Comparison of ENCODE assay signal across 17 cellular contexts in the genomic region with DNA sequence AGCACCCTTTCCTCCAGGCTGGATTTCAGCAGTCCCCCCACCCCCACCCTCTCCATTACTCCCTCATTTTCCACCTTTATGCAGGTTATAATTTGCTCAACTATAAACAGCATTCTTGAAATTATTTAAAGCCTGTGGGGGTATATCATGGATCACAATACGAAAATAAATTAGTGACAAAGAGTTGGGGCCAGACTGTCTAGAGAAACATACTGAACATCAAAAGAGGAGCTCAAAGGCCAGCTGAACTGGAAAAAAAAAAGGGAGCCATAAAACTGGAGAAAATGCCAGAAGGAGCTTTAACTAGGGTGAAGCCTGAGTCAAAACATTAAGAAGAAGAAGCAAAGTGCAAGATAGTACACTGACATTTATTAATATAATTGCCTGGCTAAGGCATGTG.
DNase-seq lines count a peak whose midpoint lies in the region; ATAC-seq and TF ChIP-seq lines count a peak whose summit lies in the region.
"Had no signal": no experiment of that assay in that cellular context is flagged by ENCODE, and none has a peak within 500 bp of the region (broad histone marks: within the 10 kb centered on the region; RNA-seq: fewer than 3 reads in every experiment).

No MANE protein-coding gene starts in this region.

- no peaks in the 10 kb centered on the region for H3K79me2 ChIP-seq in hepatocyte

- H3K9me3 ChIP-seq in hepatocyte (ENCODE audit: low read depth): no peaks in the 10 kb centered on the region
- H3K9me3 ChIP-seq: BLaER1 had no signal

- DNase-seq in NCI-H748 (lab: John Stamatoyannopoulos, UW; ENCODE audit: unreplicated experiment) (peak; percentile 29), NCI-H748 treated with DMSO at 0.1 percent for 48 hours (lab: John Stamatoyannopoulos, UW) (no peak), hepatocyte (ENCODE audit: low spot score) (peak; percentile 7), nephron progenitor cell (no peak), RWPE1 (ENCODE audit: low spot score) (no peak)
- no peak for DNase-seq in activated CD4-positive, alpha-beta T cell treated with anti-CD3 and anti-CD28 coated beads for 36 hours
- DNase-seq: 8988T; CD4-positive, alpha-beta memory T cell; DMS153; DMS79; GDM1; HCEC 1CT; HFFc6 had no signal

- H3K4me1 ChIP-seq in hepatocyte (ENCODE audit: insufficient read depth): no peaks in the 10 kb centered on the region
- H3K4me1 ChIP-seq: BLaER1 had no signal

- H3K36me3 ChIP-seq in hepatocyte (replicated peaks; ENCODE audit: insufficient read depth, low read depth): no peaks in the 10 kb centered on the region
- H3K36me3 ChIP-seq: BLaER1 had no signal

- no peak for ATAC-seq in activated CD4-positive, alpha-beta T cell treated with anti-CD3 and anti-CD28 coated beads for 36 hours
- ATAC-seq in HG03045 (IDR thresholded peaks at IDR 0.05; ENCODE audit: unreplicated experiment): no peak
- ATAC-seq: GM23338 had no signal

- CTCF ChIA-PET in activated CD4-positive, alpha-beta T cell treated with anti-CD3 and anti-CD28 coated beads for 36 hours (lab: Charles Lee): interaction anchor here (0.6 kb wide), 1 partner anchor 24 kb away, joined by 3 read pairs; no protein-coding TSS in a partner anchor
- CTCF ChIA-PET in RWPE1 (lab: Yijun Ruan, JAX): interaction anchor here (0.9 kb wide), 1 partner anchor 250 kb away, joined by 3 read pairs; no protein-coding TSS in a partner anchor

- no peaks in the 10 kb centered on the region for H3K27me3 Mint-ChIP-seq in nephron progenitor cell (ENCODE audit: low read depth, poor library complexity)
- H3K27me3 Mint-ChIP-seq in activated CD4-positive, alpha-beta T cell treated with anti-CD3 and anti-CD28 coated beads for 36 hours: no peaks in the 10 kb centered on the region
- H3K27me3 Mint-ChIP-seq: CD4-positive, alpha-beta memory T cell had no signal

- H4K20me1 ChIP-seq in hepatocyte (ENCODE audit: insufficient read depth, poor library complexity, severe bottlenecking): no peaks in the 10 kb centered on the region
- H4K20me1 ChIP-seq: BLaER1 had no signal

- POLR2A ChIA-PET in activated CD4-positive, alpha-beta T cell treated with anti-CD3 and anti-CD28 coated beads for 36 hours (lab: Charles Lee): no interaction called here
- POLR2A ChIA-PET in RWPE1 (lab: Yijun Ruan, JAX; ENCODE audit: low non-redundant PET): no interaction called here

- peaks cover 10% of the 10 kb centered on the region for H3K36me3 Mint-ChIP-seq in nephron progenitor cell (ENCODE audit: low read depth)
- H3K36me3 Mint-ChIP-seq in activated CD4-positive, alpha-beta T cell treated with anti-CD3 and anti-CD28 coated beads for 36 hours (ENCODE audit: low read depth): peaks cover 3% of the 10 kb centered on the region

- no peaks in the 10 kb centered on the region for H3K27me3 ChIP-seq in hepatocyte
- H3K27me3 ChIP-seq: BLaER1 had no signal

- peaks cover 10% of the 10 kb centered on the region for H3K9me3 Mint-ChIP-seq in nephron progenitor cell
- H3K9me3 Mint-ChIP-seq in activated CD4-positive, alpha-beta T cell treated with anti-CD3 and anti-CD28 coated beads for 36 hours (ENCODE audit: low read depth): no peaks in the 10 kb centered on the region
- H3K9me3 Mint-ChIP-seq: CD4-positive, alpha-beta memory T cell; GM23338; HFFc6 had no signal

- intact Hi-C loops in activated CD4-positive, alpha-beta T cell treated with anti-CD3 and anti-CD28 coated beads for 36 hours (cut with DNase I, micrococcal nuclease): no loop called here

- H3K4me3 Mint-ChIP-seq in nephron progenitor cell: peak overlapping the region; percentile 38
- H3K4me3 Mint-ChIP-seq in activated CD4-positive, alpha-beta T cell treated with anti-CD3 and anti-CD28 coated beads for 36 hours: no peak overlapping the region
- H3K4me3 Mint-ChIP-seq: CD14-positive monocyte; CD4-positive, alpha-beta memory T cell; GM23338; HFFc6 had no signal

- TF ChIP-seq CTCF in hepatocyte (IDR thresholded peaks at IDR 0.05; ENCODE audit: poor library complexity) (no peak), nephron progenitor cell (IDR thresholded peaks at IDR 0.05) (no peak), RWPE1 (conservative IDR thresholded peaks at IDR 0.05; ENCODE audit: low read depth) (no peak)

- H2AFZ ChIP-seq in hepatocyte: no peak overlapping the region
- H2AFZ ChIP-seq: GM23338 had no signal

- H3K4me2 ChIP-seq in hepatocyte: no peak overlapping the region
- H3K4me2 ChIP-seq: BLaER1, GM23338 had no signal

- peaks cover 25% of the 10 kb centered on the region for H3K4me1 Mint-ChIP-seq in nephron progenitor cell
- H3K4me1 Mint-ChIP-seq in activated CD4-positive, alpha-beta T cell treated with anti-CD3 and anti-CD28 coated beads for 36 hours: no peaks in the 10 kb centered on the region
- H3K4me1 Mint-ChIP-seq: CD14-positive monocyte had no signal

- H3K27ac Mint-ChIP-seq in nephron progenitor cell: peak overlapping the region; percentile 85
- H3K27ac Mint-ChIP-seq in activated CD4-positive, alpha-beta T cell treated with anti-CD3 and anti-CD28 coated beads for 36 hours: no peak overlapping the region
- H3K27ac Mint-ChIP-seq: CD4-positive, alpha-beta memory T cell; GM23338; HFFc6 had no signal

- H3K4me3 ChIP-seq in hepatocyte: no peak overlapping the region
- H3K4me3 ChIP-seq: BLaER1, GM23338 had no signal

- WGBS in hepatocyte (ENCODE audit: low lambda C conversion rate, missing lambda C conversion rate): 45% methylated on average over 1 of the region's 1 CpG

- H3K27ac ChIP-seq in hepatocyte (no peak overlapping the region), RWPE1 (no peak overlapping the region)
- H3K27ac ChIP-seq: BLaER1 had no signal

- no peaks in the 10 kb centered on the region for H3K9me2 ChIP-seq in hepatocyte (replicated peaks; ENCODE audit: insufficient read depth)

Comparison
In these comparisons a context has a peak if more than half of its experiments do, and no peak if none do; other contexts are left out.
1. DNase-seq: peak in NCI-H748 (single experiment) and hepatocyte (single experiment); none in NCI-H748 treated with DMSO at 0.1 percent for 48 hours (single experiment), nephron progenitor cell (single experiment), activated CD4-positive, alpha-beta T cell treated with anti-CD3 and anti-CD28 coated beads for 36 hours (single experiment) and RWPE1 (single experiment).